ENCODE assay signal across 7 cellular contexts in genomic region chr11:363948-364761, GRCh38. TPM values are rescaled to one million over a fixed set of nuclear protein-coding genes. Genes with fewer than 3 reads are reported as not detected.
DNase-seq lines count a peak whose midpoint lies in the region; ATAC-seq and FAIRE-seq lines count a peak whose summit lies in the region.

No MANE protein-coding gene starts in this region.

- ATAC-seq in left ventricle myocardium superior (peak; percentile 14), HG02884 (IDR thresholded peaks at IDR 0.05; ENCODE audit: unreplicated experiment) (no peak)

- DNase-seq in GM18507 (ENCODE audit: extremely low spot score, insufficient read length, low read depth) (no peak), NCI-H2196 treated with DMSO at 0.1 percent for 48 hours (lab: John Stamatoyannopoulos, UW; ENCODE audit: unreplicated experiment) (peak; percentile 12), activated T-cell treated with anti-CD3 and anti-CD28 coated beads for 1 hour (ENCODE audit: low read depth) (peak; percentile 55), left ventricle myocardium superior (no peak), cerebellar nuclear complex (lab: John Stamatoyannopoulos, UW) (no peak)
- DNase-seq in stimulated activated CD4-positive, alpha-beta T cell treated with anti-CD3 and anti-CD28 coated beads, Interleukin-4, amount 100 ng/mL, for 48 hours (ENCODE audit: low read depth in 2 of 2) = peak; percentile 28 to 50

- intact Hi-C loops in left ventricle myocardium superior (cut with micrococcal nuclease) = loop anchor here (5.0 kb wide), 1 partner anchor 162 kb away; no protein-coding TSS in a partner anchor

- peak; percentile 29 for FAIRE-seq in GM18507 (lab: Jason Lieb, UNC)

RNA-seq across cellular contexts. Expression of gene B4GALNT4, which starts 5.1 kb away (rescaled TPM):
- total RNA-seq in left ventricle myocardium superior = 0.50 TPM

RNA-seq across cellular contexts. Expression of gene PKP3, which starts 29.9 kb away (rescaled TPM):
- total RNA-seq in left ventricle myocardium superior = 0.84 TPM

RNA-seq across cellular contexts. Expression of gene IFITM3, which starts 43.5 kb away (rescaled TPM):
- 259 TPM for total RNA-seq in left ventricle myocardium superior

RNA-seq across cellular contexts. Expression of gene IFITM1, which starts 50.3 kb away (rescaled TPM):
- total RNA-seq in left ventricle myocardium superior = 101 TPM

RNA-seq across cellular contexts. Expression of gene SIGIRR, which starts 50.6 kb away (rescaled TPM):
- 47.5 TPM for total RNA-seq in left ventricle myocardium superior

Comparison
In these comparisons a context has a peak if more than half of its experiments do, and no peak if none do; other contexts are left out.
1. DNase-seq: peak in NCI-H2196 treated with DMSO at 0.1 percent for 48 hours (single experiment), activated T-cell treated with anti-CD3 and anti-CD28 coated beads for 1 hour (single experiment) and stimulated activated CD4-positive, alpha-beta T cell treated with anti-CD3 and anti-CD28 coated beads, Interleukin-4, amount 100 ng/mL, for 48 hours (2 of 2); none in GM18507 (single experiment), left ventricle myocardium superior (single experiment) and cerebellar nuclear complex (0 of 2).